In the genomic region with DNA sequence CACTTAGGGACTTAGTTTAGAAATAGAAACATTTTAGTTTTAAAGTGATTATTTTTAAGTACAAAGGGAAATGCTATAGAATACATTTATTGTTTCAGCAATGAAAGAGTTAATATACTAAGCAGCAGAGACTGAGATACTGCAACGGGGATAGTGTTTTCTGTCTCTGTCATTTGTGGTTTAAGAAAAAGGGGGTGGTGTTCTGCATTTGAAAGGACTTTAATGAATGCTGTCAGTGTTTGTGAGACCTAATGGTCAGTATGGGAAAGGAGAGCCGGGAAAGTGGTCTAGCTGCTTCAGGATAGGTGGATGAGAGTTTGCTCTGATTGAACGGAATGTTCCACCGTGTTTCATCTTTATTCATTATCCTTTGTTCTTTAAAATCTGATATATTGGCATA, we compare ENCODE assay signal across 8 cellular contexts. TPM values are rescaled to one million over a fixed set of nuclear protein-coding genes. Genes with fewer than 3 reads are reported as not detected.
DNase-seq lines count a peak whose midpoint lies in the region; ATAC-seq and TF ChIP-seq lines count a peak whose summit lies in the region.

TSS of gene KLHL5 (plus strand) at position 139 of the 400 bp plus-strand sequence. CDS start 421 bp downstream, outside the sequence.

- H3K27me3 ChIP-seq in HCT116 (ENCODE audit: insufficient read depth, low read length) = no peaks in the 10 kb centered on the region
- no peaks in the 10 kb centered on the region for H3K27me3 ChIP-seq in spleen (replicated peaks in 1 of 7)

- no peaks in the 10 kb centered on the region for H3K4me1 ChIP-seq in HCT116 (ENCODE audit: control insufficient read depth in 1 of 2, insufficient read depth in 2 of 2, low read length in 2 of 2)
- peaks cover 0 to 33% (median 5%) of the 10 kb centered on the region in 6 donors for H3K4me1 ChIP-seq in spleen

- no peaks in the 10 kb centered on the region for H3K9me2 ChIP-seq in HCT116 (ENCODE audit: insufficient read depth)

- no peak for TF ChIP-seq RAD21 in HCT116 (IDR thresholded peaks at IDR 0.05; ENCODE audit: low read depth)

- no peak within 1 kb of the TSS for H2AFZ ChIP-seq in HCT116 (ENCODE audit: low read depth, low read length, poor library complexity, severe bottlenecking)

- WGBS in spleen, 5 donors = 52 to 63% (median 61%) methylated on average over 4 of the region's 4 CpGs

- CTCF ChIA-PET in HCT116 (lab: Charles Lee) = no interaction called here

- H3K9ac ChIP-seq in HCT116 (ENCODE audit: low read length) = no peak within 1 kb of the TSS

- no peaks in the 10 kb centered on the region for H3K79me2 ChIP-seq in HCT116 (ENCODE audit: insufficient read depth, low read length)

- no peak for TF ChIP-seq POLR2A in HCT116 (IDR thresholded peaks at IDR 0.05; ENCODE audit: borderline replicate concordance, extremely low read depth, insufficient read depth, insufficient read length)
- no peak for TF ChIP-seq POLR2A in spleen (IDR thresholded peaks at IDR 0.05)

- no TSS peak for BruUV-seq in HCT116 (replicated peaks; lab: Mats Ljungman, UMichigan)

- DNase-seq in HCT116 (ENCODE audit: low read depth, low spot score) (no peak), astrocyte of the spinal cord (ENCODE audit: low read depth, low spot score) (peak; percentile 41), iPS-NIHi7 (ENCODE audit: extremely low spot score) (peak; percentile 64), spleen (no peak), cortex of kidney (lab: John Stamatoyannopoulos, UW) (no peak), 8988T (no peak)

- RAD21 ChIA-PET in HCT116 (lab: Charles Lee; ENCODE audit: low non-redundant PET in 1 of 2, low total read pairs in 2 of 2, uncharacterized antibody in 2 of 2, unreplicated experiment in 2 of 2) = no interaction called here

- H3K36me3 ChIP-seq in HCT116 (ENCODE audit: control insufficient read depth in 1 of 2, insufficient read depth in 2 of 2, low read length in 2 of 2) (no peaks in the 10 kb centered on the region), spleen (no peaks in the 10 kb centered on the region)

- no peak within 1 kb of the TSS for H3K4me2 ChIP-seq in HCT116 (ENCODE audit: low read length)

- intact Hi-C loops in HCT116 (cut with micrococcal nuclease) (no loop called here), spleen (cut with DNase I; ENCODE audit: low total_unique reads) (no loop called here)

- POLR2A ChIA-PET in HCT116 (lab: Charles Lee) = no interaction called here

- H4K20me1 ChIP-seq in HCT116 (ENCODE audit: insufficient read depth) = no peaks in the 10 kb centered on the region

- TF ChIP-seq CTCF in HCT116 (IDR thresholded peaks at IDR 0.05 in 2 of 3, conservative IDR thresholded peaks at IDR 0.05 in 1 of 3; ENCODE audit: borderline replicate concordance in 1 of 3, insufficient read depth in 1 of 3, low read depth in 2 of 3, low read length in 2 of 3) (no peak), astrocyte of the spinal cord (IDR thresholded peaks at IDR 0.05; ENCODE audit: low read depth, low read length) (no peak), spleen (IDR thresholded peaks at IDR 0.05 in 8 of 11, conservative IDR thresholded peaks at IDR 0.05 in 3 of 11) (no peak)

- in situ Hi-C loops in astrocyte of the spinal cord (cut with HindIII; ENCODE audit: low sequenced_read_pairs) = no loop called here

- no peak within 1 kb of the TSS for H3K27ac ChIP-seq in HCT116 (ENCODE audit: low read depth, low read length)
- no peak within 1 kb of the TSS for H3K27ac ChIP-seq in spleen

- no peaks in the 10 kb centered on the region for H3K9me3 ChIP-seq in HCT116 (ENCODE audit: control insufficient read depth in 1 of 2, insufficient read depth in 1 of 2, low read depth in 1 of 2, low read length in 2 of 2)
- H3K9me3 ChIP-seq in spleen = no peaks in the 10 kb centered on the region

- ATAC-seq in HCT116 (no peak), GM18498 (IDR thresholded peaks at IDR 0.05; ENCODE audit: unreplicated experiment) (no peak), GM19463 (IDR thresholded peaks at IDR 0.05; ENCODE audit: unreplicated experiment) (no peak)

- no peak within 1 kb of the TSS for H3K4me3 ChIP-seq in HCT116 (replicated peaks in 1 of 2; ENCODE audit: low read depth in 1 of 2, low read length in 2 of 2)
- H3K4me3 ChIP-seq in astrocyte of the spinal cord (ENCODE audit: low read depth, low read length) = no peak within 1 kb of the TSS
- no peak within 1 kb of the TSS for H3K4me3 ChIP-seq in spleen

TF ChIP-seq in HCT116, 20 proteins besides CTCF, POLR2A, EP300 and RAD21:
- no peak for TF ChIP-seq JUND (IDR thresholded peaks at IDR 0.05)
- no peak for TF ChIP-seq SP1 (IDR thresholded peaks at IDR 0.05; ENCODE audit: low read depth)
- no peak for TF ChIP-seq CEBPB (IDR thresholded peaks at IDR 0.05; ENCODE audit: low read depth)
- TF ChIP-seq EZH2 (IDR thresholded peaks at IDR 0.05) = no peak
- no peak for TF ChIP-seq CBX3 (IDR thresholded peaks at IDR 0.05; ENCODE audit: low read depth)
- no peak for TF ChIP-seq POLR2AphosphoS5 (IDR thresholded peaks at IDR 0.05; ENCODE audit: low read depth, low read length)
- TF ChIP-seq EZH2phosphoT487 (IDR thresholded peaks at IDR 0.05; ENCODE audit: borderline replicate concordance) = no peak
- no peak for TF ChIP-seq TCF7L2 (IDR thresholded peaks at IDR 0.05; ENCODE audit: borderline replicate concordance, extremely low read depth, insufficient read depth, insufficient read length)
- no peak for TF ChIP-seq SRF (IDR thresholded peaks at IDR 0.05; ENCODE audit: low read depth)
- TF ChIP-seq ZFX (IDR thresholded peaks at IDR 0.05) = no peak

RNA-seq across cellular contexts. Expression of gene KLHL5, which starts in this region (rescaled TPM):
- 20.8 TPM for total RNA-seq in HCT116 (2021; ENCODE audit: unreplicated experiment)
- 17.4 and 19.0 TPM in 2 replicates for polyA plus RNA-seq in HCT116 (2012)
- 10 to 100 TPM; 32.1 to 46.9 (median 40.4) TPM for total RNA-seq in spleen
- 10 to 100 TPM in 1 of 3 donors, 1 to 10 TPM in 2; 7.5 to 10.2 (median 9.3) TPM for polyA plus RNA-seq in spleen

Comparison
In these comparisons a context has a peak if more than half of its experiments do, and no peak if none do; other contexts are left out.
1. DNase-seq: peak in astrocyte of the spinal cord (single experiment) and iPS-NIHi7 (single experiment); none in HCT116 (single experiment), spleen (single experiment), cortex of kidney (single experiment) and 8988T (single experiment).